In genomic region chr2:848099-848498, GRCh38 we compare ENCODE assay signal across 22 cellular contexts.
"Had no signal": no experiment of that assay in that cellular context is flagged by ENCODE, and none has a peak within 500 bp of the region (broad histone marks: within the 10 kb centered on the region; RNA-seq: fewer than 3 reads in every experiment).

No MANE protein-coding gene starts in this region.

- FAIRE-seq: islet of Langerhans, kidney, pancreas, small intestine had no signal

- H3K4me3 ChIP-seq: left lung, lower lobe of right lung, pancreas, prostate gland, sigmoid colon, spleen, tibial nerve, vagina had no signal

- ATAC-seq: left colon; left lung; lower lobe of right lung; naive thymus-derived CD8-positive, alpha-beta T cell; pancreas; right cardiac atrium; stimulated activated effector memory CD8-positive, alpha-beta T cell treated with anti-CD3 and anti-CD28 coated beads, Interleukin-12 subunit alpha, Interleukin-12 subunit beta, amount 100 ng/mL, for 72 hours had no signal

- H3K27ac ChIP-seq: left lung, lower lobe of right lung, pancreas, prostate gland, sigmoid colon, spleen, vagina had no signal

- H3K27me3 ChIP-seq: left lung, pancreas, vagina had no signal

- DNase-seq: immature natural killer cell; kidney; left colon; left lung; lower lobe of right lung; mammary epithelial cell; mesenchymal stem cell; naive thymus-derived CD8-positive, alpha-beta T cell; nucleus accumbens; pancreas; retina; right cardiac atrium; sigmoid colon; small intestine; spleen; stimulated activated CD4-positive, alpha-beta T cell treated with anti-CD3 and anti-CD28 coated beads, Interleukin-4, amount 100 ng/mL, for 24 hours; stimulated activated naive CD4-positive, alpha-beta T cell had no signal

- H3K4me1 ChIP-seq: left lung, lower lobe of right lung, pancreas, prostate gland, sigmoid colon, spleen, tibial nerve, vagina had no signal

- H3K36me3 ChIP-seq: left lung, lower lobe of right lung, pancreas, prostate gland, sigmoid colon, spleen, tibial nerve, vagina had no signal

- H3K9me3 ChIP-seq: left lung, lower lobe of right lung, pancreas, prostate gland, sigmoid colon, spleen, tibial nerve, vagina had no signal
